8 cellular contexts compared by ENCODE assay signal in genomic region chr6:108847738-108848115, GRCh38. TPM values are rescaled to one million over a fixed set of nuclear protein-coding genes. Genes with fewer than 3 reads are reported as not detected.
A peak's percentile ranks its signal among the peaks of the same experiment; 100 is the strongest.
DNase-seq lines count a peak whose midpoint lies in the region; ATAC-seq and TF ChIP-seq lines count a peak whose summit lies in the region.

No MANE protein-coding gene starts in this region.

- intact Hi-C loops in activated CD4-positive, alpha-beta T cell treated with anti-CD3 and anti-CD28 coated beads for 36 hours (cut with DNase I, micrococcal nuclease) = loop anchor here in 1 of 2 experiments (1.0 to 10.0 kb wide), 6 partner anchors 27 to 883 kb away; partner anchors contain the start of genes AK9, FIG4 and SESN1
- intact Hi-C loops in testis (cut with DNase I; ENCODE audit: low total_unique reads) = no loop called here

- H3K27ac ChIP-seq in testis = peak overlapping the region; percentile 85 to 86

- peak; percentile 10 for DNase-seq in activated CD4-positive, alpha-beta T cell treated with anti-CD3 and anti-CD28 coated beads for 36 hours
- DNase-seq in activated CD4-positive, alpha-beta T cell treated with anti-CD3 and anti-CD28 coated beads, Interleukin-2, amount 50 U/mL, for 1 hour = no peak
- no peak for DNase-seq in activated naive CD8-positive, alpha-beta T cell treated with anti-CD3 and anti-CD28 coated beads for 36 hours
- DNase-seq in inferior parietal cortex (ENCODE audit: extremely low spot score) (peak; percentile 40), testis (no peak), HK-2 (ENCODE audit: unreplicated experiment) (no peak), HCEC 1CT (no peak)
- no peak for DNase-seq in activated CD4-positive, alpha-beta T cell treated with anti-CD3 and anti-CD28 coated beads, Interleukin-2, amount 50 U/mL, for 48 hours

- no peak for TF ChIP-seq POLR2A in testis (IDR thresholded peaks at IDR 0.05)

- H3K36me3 Mint-ChIP-seq in activated CD4-positive, alpha-beta T cell treated with anti-CD3 and anti-CD28 coated beads for 36 hours (ENCODE audit: low read depth) = no peaks in the 10 kb centered on the region
- no peaks in the 10 kb centered on the region for H3K36me3 Mint-ChIP-seq in activated naive CD8-positive, alpha-beta T cell treated with anti-CD3 and anti-CD28 coated beads for 36 hours

- POLR2A ChIA-PET in activated CD4-positive, alpha-beta T cell treated with anti-CD3 and anti-CD28 coated beads for 36 hours (lab: Charles Lee) = interaction anchor here (0.7 to 1.0 kb wide), 2 partner anchors 24 to 289 kb away, joined by 3 to 6 read pairs; no protein-coding TSS in a partner anchor

- peaks cover 23% of the 10 kb centered on the region for H3K4me1 ChIP-seq in testis

- no peak for TF ChIP-seq CTCF in testis (IDR thresholded peaks at IDR 0.05)

- H3K4me1 Mint-ChIP-seq in activated CD4-positive, alpha-beta T cell treated with anti-CD3 and anti-CD28 coated beads for 36 hours = peaks cover 23% of the 10 kb centered on the region
- H3K4me1 Mint-ChIP-seq in activated naive CD8-positive, alpha-beta T cell treated with anti-CD3 and anti-CD28 coated beads for 36 hours = peaks cover 24% of the 10 kb centered on the region

- ATAC-seq in activated CD4-positive, alpha-beta T cell treated with anti-CD3 and anti-CD28 coated beads for 36 hours = peak; percentile 13

- 38 to 44% methylated on average over 12 of the region's 12 CpGs for WGBS in testis, 2 donors

- no peaks in the 10 kb centered on the region for H3K9me3 ChIP-seq in testis

- H3K4me3 Mint-ChIP-seq in activated CD4-positive, alpha-beta T cell treated with anti-CD3 and anti-CD28 coated beads for 36 hours = peak overlapping the region; percentile 78
- peak overlapping the region; percentile 80 for H3K4me3 Mint-ChIP-seq in activated naive CD8-positive, alpha-beta T cell treated with anti-CD3 and anti-CD28 coated beads for 36 hours

- no peaks in the 10 kb centered on the region for H3K27me3 Mint-ChIP-seq in activated CD4-positive, alpha-beta T cell treated with anti-CD3 and anti-CD28 coated beads for 36 hours
- H3K27me3 Mint-ChIP-seq in activated naive CD8-positive, alpha-beta T cell treated with anti-CD3 and anti-CD28 coated beads for 36 hours = no peaks in the 10 kb centered on the region

- H3K4me3 ChIP-seq in testis = peak overlapping the region; percentile 72 to 87

- CTCF ChIA-PET in activated CD4-positive, alpha-beta T cell treated with anti-CD3 and anti-CD28 coated beads for 36 hours (lab: Charles Lee) = interaction anchor here (0.6 to 3.6 kb wide), 9 partner anchors 9 to 321 kb away, joined by 3 to 21 read pairs (median 3); no protein-coding TSS in a partner anchor

- H3K9me3 Mint-ChIP-seq in activated CD4-positive, alpha-beta T cell treated with anti-CD3 and anti-CD28 coated beads for 36 hours (ENCODE audit: low read depth) = no peaks in the 10 kb centered on the region
- no peaks in the 10 kb centered on the region for H3K9me3 Mint-ChIP-seq in activated naive CD8-positive, alpha-beta T cell treated with anti-CD3 and anti-CD28 coated beads for 36 hours

- H3K27ac Mint-ChIP-seq in activated CD4-positive, alpha-beta T cell treated with anti-CD3 and anti-CD28 coated beads for 36 hours = peak overlapping the region; percentile 74
- peak overlapping the region; percentile 66 for H3K27ac Mint-ChIP-seq in activated naive CD8-positive, alpha-beta T cell treated with anti-CD3 and anti-CD28 coated beads for 36 hours

- no peaks in the 10 kb centered on the region for H3K36me3 ChIP-seq in testis (ENCODE audit: low read depth, missing control alignments)

- no peaks in the 10 kb centered on the region for H3K27me3 ChIP-seq in testis

RNA-seq across cellular contexts. Expression of gene ARMC2, which starts 0.5 kb away (rescaled TPM):
- total RNA-seq in activated CD4-positive, alpha-beta T cell treated with anti-CD3 and anti-CD28 coated beads for 36 hours = 1 to 10 TPM; 3.9 to 5.2 TPM
- total RNA-seq in activated naive CD8-positive, alpha-beta T cell treated with anti-CD3 and anti-CD28 coated beads for 36 hours = 1 to 10 TPM; 3.4 to 3.5 TPM
- 10 to 100 TPM; 24.0 to 51.4 TPM for total RNA-seq in testis
- polyA plus RNA-seq in testis (ENCODE audit: insufficient read depth, low read depth, low replicate concordance) = 78.6 TPM

Comparison
In these comparisons a context has a peak if more than half of its experiments do, and no peak if none do; other contexts are left out.
1. DNase-seq: peak in activated CD4-positive, alpha-beta T cell treated with anti-CD3 and anti-CD28 coated beads for 36 hours (single experiment) and inferior parietal cortex (single experiment); none in activated CD4-positive, alpha-beta T cell treated with anti-CD3 and anti-CD28 coated beads, Interleukin-2, amount 50 U/mL, for 1 hour (single experiment), activated naive CD8-positive, alpha-beta T cell treated with anti-CD3 and anti-CD28 coated beads for 36 hours (single experiment), testis (single experiment), HK-2 (single experiment), HCEC 1CT (single experiment) and activated CD4-positive, alpha-beta T cell treated with anti-CD3 and anti-CD28 coated beads, Interleukin-2, amount 50 U/mL, for 48 hours (0 of 2).
2. RNA of gene ARMC2, which starts 0.5 kb away (total RNA-seq): 24.0 to 51.4 TPM in testis; 3.9 to 5.2 TPM in activated CD4-positive, alpha-beta T cell treated with anti-CD3 and anti-CD28 coated beads for 36 hours and 3.4 to 3.5 TPM in activated naive CD8-positive, alpha-beta T cell treated with anti-CD3 and anti-CD28 coated beads for 36 hours; every median in the first group is over 4 times any median in the second.